1 cellular context compared by ENCODE assay signal in genomic region chr10:73998623-73999622, GRCh38.
TF ChIP-seq lines count a peak whose summit lies in the region.

No MANE protein-coding gene starts in this region.

TF ChIP-seq in HEK293, 187 proteins besides CTCF, POLR2A, EP300 and RAD21 (continued from another document and continues in another):
- TF ChIP-seq ZNF692 (tag by site-specific recombination; IDR thresholded peaks at IDR 0.05), result peak; percentile 86
- peak; percentile 96 for TF ChIP-seq ZNF449 (tag by site-specific recombination; IDR thresholded peaks at IDR 0.05)
- no peak for TF ChIP-seq ZBTB26 (tag by site-specific recombination; optimal IDR thresholded peaks at IDR 0.05)
- TF ChIP-seq EGR2 (tag by site-specific recombination; IDR thresholded peaks at IDR 0.05; ENCODE audit: low read depth), result peak; percentile 92; the same call in 1 of the 2 replicates
- peak; percentile 14; the same call in 1 of the 2 replicates for TF ChIP-seq YY1 (tag by site-specific recombination; IDR thresholded peaks at IDR 0.05)
- TF ChIP-seq ZNF639 (tag by site-specific recombination; IDR thresholded peaks at IDR 0.05), result no peak
- no peak for TF ChIP-seq ZNF670 (tag by site-specific recombination; IDR thresholded peaks at IDR 0.05; ENCODE audit: low read depth)
- TF ChIP-seq PBX3 (CRISPR knock-in tag; IDR thresholded peaks at IDR 0.05), result no peak
- no peak for TF ChIP-seq ZNF2 (tag by site-specific recombination; IDR thresholded peaks at IDR 0.05)
- TF ChIP-seq SCRT2 (tag by site-specific recombination; IDR thresholded peaks at IDR 0.05), result no peak; the same call in 1 of the 2 replicates
- TF ChIP-seq ZNF140 (tag by site-specific recombination; IDR thresholded peaks at IDR 0.05), result no peak
- peak; percentile 70; the same call in 1 of the 2 replicates for TF ChIP-seq ZNF24 (tag by site-specific recombination; IDR thresholded peaks at IDR 0.05)
- no peak for TF ChIP-seq ZNF585B (tag by site-specific recombination; IDR thresholded peaks at IDR 0.05)
- peak; percentile 22; the same call in 1 of the 2 replicates for TF ChIP-seq ZBTB10 (tag by site-specific recombination; IDR thresholded peaks at IDR 0.05)
- no peak for TF ChIP-seq ZNF350 (tag by site-specific recombination; IDR thresholded peaks at IDR 0.05)
- TF ChIP-seq ZNF433 (tag by site-specific recombination; IDR thresholded peaks at IDR 0.05; ENCODE audit: low read depth), result no peak
- peak; percentile 29; the same call in 1 of the 2 replicates for TF ChIP-seq MZF1 (tag by site-specific recombination; IDR thresholded peaks at IDR 0.05; ENCODE audit: borderline replicate concordance)
- TF ChIP-seq ZNF792 (tag by site-specific recombination; IDR thresholded peaks at IDR 0.05), result no peak
- peak; percentile 31; the same call in 1 of the 2 replicates for TF ChIP-seq KLF10 (tag by site-specific recombination; IDR thresholded peaks at IDR 0.05)
- TF ChIP-seq ZNF843 (tag by site-specific recombination; IDR thresholded peaks at IDR 0.05), result 0 out of 2 replicates have a peak, but pooled peaks have one; percentile 10
- TF ChIP-seq ZNF169 (tag by site-specific recombination; IDR thresholded peaks at IDR 0.05), result no peak
- no peak for TF ChIP-seq ZNF791 (tag by site-specific recombination; IDR thresholded peaks at IDR 0.05)
- TF ChIP-seq KLF16 (tag by site-specific recombination; IDR thresholded peaks at IDR 0.05), result no peak; the same call in none of the 2 replicates
- peak; percentile 79; the same call in 1 of the 2 replicates for TF ChIP-seq ZNF561 (tag by site-specific recombination; IDR thresholded peaks at IDR 0.05; ENCODE audit: borderline replicate concordance)
- TF ChIP-seq ZNF184 (tag by site-specific recombination; IDR thresholded peaks at IDR 0.05), result no peak
- no peak for TF ChIP-seq ZNF488 (tag by site-specific recombination; IDR thresholded peaks at IDR 0.05)
- peak; percentile 81 for TF ChIP-seq ZEB2 (tag by site-specific recombination; IDR thresholded peaks at IDR 0.05)
- no peak; the same call in 1 of the 2 replicates for TF ChIP-seq ZNF623 (tag by site-specific recombination; IDR thresholded peaks at IDR 0.05)
- no peak; the same call in 1 of the 2 replicates for TF ChIP-seq ZNF501 (tag by site-specific recombination; IDR thresholded peaks at IDR 0.05)
- TF ChIP-seq ZNF777 (tag by site-specific recombination; IDR thresholded peaks at IDR 0.05; ENCODE audit: borderline replicate concordance), result no peak
- TF ChIP-seq ZNF596 (tag by site-specific recombination; IDR thresholded peaks at IDR 0.05), result no peak
- no peak for TF ChIP-seq ZNF112 (tag by site-specific recombination; IDR thresholded peaks at IDR 0.05)
- no peak for TF ChIP-seq AEBP2 (tag by site-specific recombination; IDR thresholded peaks at IDR 0.05; ENCODE audit: borderline replicate concordance)
- TF ChIP-seq ZNF658 (tag by site-specific recombination; IDR thresholded peaks at IDR 0.05), result no peak
- no peak for TF ChIP-seq SETDB1 (IDR thresholded peaks at IDR 0.05; ENCODE audit: insufficient read length, low read length)
- peak; percentile 93 for TF ChIP-seq ZBTB48 (tag by site-specific recombination; IDR thresholded peaks at IDR 0.05)
- TF ChIP-seq ZNF202 (tag by site-specific recombination; IDR thresholded peaks at IDR 0.05; ENCODE audit: borderline replicate concordance), result no peak
- no peak for TF ChIP-seq ZNF626 (tag by site-specific recombination; IDR thresholded peaks at IDR 0.05)
- no peak for TF ChIP-seq ZNF514 (tag by site-specific recombination; IDR thresholded peaks at IDR 0.05)
- no peak for TF ChIP-seq YY2 (tag by site-specific recombination; IDR thresholded peaks at IDR 0.05)
- TF ChIP-seq PRDM6 (tag by site-specific recombination; IDR thresholded peaks at IDR 0.05), result peak; percentile 65; the same call in 1 of the 2 replicates
- TF ChIP-seq ZNF707 (tag by site-specific recombination; IDR thresholded peaks at IDR 0.05), result no peak
- TF ChIP-seq TRIM28 (IDR thresholded peaks at IDR 0.05; ENCODE audit: borderline replicate concordance, low read length), result peak; percentile 75; the same call in 1 of the 2 replicates
- TF ChIP-seq PATZ1 (tag by site-specific recombination; IDR thresholded peaks at IDR 0.05), result peak; percentile 92
- TF ChIP-seq SALL2 (tag by site-specific recombination; IDR thresholded peaks at IDR 0.05; ENCODE audit: borderline replicate concordance), result no peak
- TF ChIP-seq ZSCAN18 (tag by site-specific recombination; IDR thresholded peaks at IDR 0.05), result no peak
- TF ChIP-seq ZNF19 (tag by site-specific recombination; IDR thresholded peaks at IDR 0.05; ENCODE audit: low read depth), result no peak
